ENCODE assay signal across 8 cellular contexts in genomic region chr19:4233282-4233853, GRCh38. TPM values are rescaled to one million over a fixed set of nuclear protein-coding genes. Genes with fewer than 3 reads are reported as not detected.
DNase-seq lines count a peak whose midpoint lies in the region; ATAC-seq, FAIRE-seq and TF ChIP-seq lines count a peak whose summit lies in the region.
"Had no signal": no experiment of that assay in that cellular context is flagged by ENCODE, and none has a peak within 500 bp of the region (broad histone marks: within the 10 kb centered on the region; RNA-seq: fewer than 3 reads in every experiment).

No MANE protein-coding gene starts in this region.

- H3K27me3 ChIP-seq in foreskin keratinocyte, result peaks cover 7% of the 10 kb centered on the region

- TF ChIP-seq CTCF in foreskin keratinocyte (conservative IDR thresholded peaks at IDR 0.05) (peak; percentile 72), retinal pigment epithelial cell (conservative IDR thresholded peaks at IDR 0.05; ENCODE audit: low read depth, low read length) (peak; percentile 81)

- DNase-seq in GM12892 (ENCODE audit: insufficient read length) (peak; percentile 54), NOMO-1 treated with dmso at 0.1 percent for 144 hours (lab: John Stamatoyannopoulos, UW; ENCODE audit: unreplicated experiment) (peak; percentile 12), activated T-cell treated with anti-CD3 and anti-CD28 coated beads for 4 hours (peak; percentile 65), foreskin keratinocyte (no peak), retinal pigment epithelial cell (ENCODE audit: low read depth) (no peak)

- no peak overlapping the region for H3K27ac ChIP-seq in foreskin keratinocyte

- no peaks in the 10 kb centered on the region for H3K4me1 ChIP-seq in foreskin keratinocyte

- ATAC-seq in foreskin keratinocyte (peak; percentile 34), HG03432 (IDR thresholded peaks at IDR 0.05; ENCODE audit: unreplicated experiment) (no peak), HG02763 (IDR thresholded peaks at IDR 0.05; ENCODE audit: unreplicated experiment) (no peak)

- no peak overlapping the region for H3K4me3 ChIP-seq in retinal pigment epithelial cell (ENCODE audit: low read length)

- TF ChIP-seq POLR2A in GM12892 (IDR thresholded peaks at IDR 0.05; ENCODE audit: low read depth, low read length), result no peak

- peak; percentile 48 for FAIRE-seq in GM12892 (lab: Jason Lieb, UNC)
- FAIRE-seq: colon had no signal

RNA-seq across cellular contexts. Expression of gene EBI3, which starts 4.0 kb away (rescaled TPM):
- polyA plus RNA-seq in GM12892 (2012; ENCODE audit: missing spikeins), result 166 TPM
- not detected in 2 replicates for total RNA-seq in foreskin keratinocyte
- polyA plus RNA-seq in foreskin keratinocyte, result 0.08 TPM in 1 of 2 replicates, not detected in the other

RNA-seq across cellular contexts. Expression of gene YJU2, which starts 13.5 kb away (rescaled TPM):
- 15.5 TPM for polyA plus RNA-seq in GM12892 (2012; ENCODE audit: missing spikeins)
- 27.5 and 29.2 TPM in 2 replicates for total RNA-seq in foreskin keratinocyte
- polyA plus RNA-seq in foreskin keratinocyte, result 33.6 and 36.6 TPM in 2 replicates

RNA-seq across cellular contexts. Expression of gene SHD, which starts 45.7 kb away (rescaled TPM):
- polyA plus RNA-seq in GM12892 (2012; ENCODE audit: missing spikeins), result not detected
- not detected in 2 replicates for total RNA-seq in foreskin keratinocyte
- not detected in 2 replicates for polyA plus RNA-seq in foreskin keratinocyte

RNA-seq across cellular contexts. Expression of gene ANKRD24, which starts 50.9 kb away (rescaled TPM):
- polyA plus RNA-seq in GM12892 (2012; ENCODE audit: missing spikeins), result 0.74 TPM
- 0.07 TPM in 2 replicates for total RNA-seq in foreskin keratinocyte
- polyA plus RNA-seq in foreskin keratinocyte, result 0.06 TPM in 2 replicates

RNA-seq across cellular contexts. Expression of gene SIRT6, which starts 51.0 kb away (rescaled TPM):
- polyA plus RNA-seq in GM12892 (2012; ENCODE audit: missing spikeins), result 12.8 TPM
- 19.6 and 21.6 TPM in 2 replicates for total RNA-seq in foreskin keratinocyte
- 30.4 and 34.6 TPM in 2 replicates for polyA plus RNA-seq in foreskin keratinocyte

Comparison
In these comparisons a context has a peak if more than half of its experiments do, and no peak if none do; other contexts are left out.
1. DNase-seq: peak in GM12892 (single experiment), NOMO-1 treated with dmso at 0.1 percent for 144 hours (single experiment) and activated T-cell treated with anti-CD3 and anti-CD28 coated beads for 4 hours (single experiment); none in foreskin keratinocyte (0 of 2) and retinal pigment epithelial cell (single experiment).